In the genomic region with DNA sequence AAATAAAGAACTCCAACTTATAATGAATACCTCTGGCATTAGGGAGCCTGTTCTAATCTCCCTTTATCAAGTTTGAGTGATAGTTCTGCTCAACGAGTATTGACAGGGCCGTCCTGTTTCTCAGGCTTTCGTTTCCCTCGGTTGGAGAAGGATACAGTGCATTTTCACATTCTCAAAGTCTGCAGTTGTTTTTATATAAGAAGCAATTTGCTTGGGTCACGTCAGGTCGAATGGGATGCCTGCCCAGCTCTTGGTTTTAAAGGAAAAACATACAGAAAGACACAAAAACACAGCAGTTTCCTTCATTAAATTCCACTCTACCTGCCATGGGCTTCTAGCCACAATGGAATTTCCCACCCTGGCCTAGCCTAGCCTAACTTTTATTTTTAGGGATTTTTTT, we compare ENCODE assay signal across 9 cellular contexts.
DNase-seq lines count a peak whose midpoint lies in the region; ATAC-seq and TF ChIP-seq lines count a peak whose summit lies in the region.
"Had no signal": no experiment of that assay in that cellular context is flagged by ENCODE, and none has a peak within 500 bp of the region (broad histone marks: within the 10 kb centered on the region; RNA-seq: fewer than 3 reads in every experiment).

No MANE protein-coding gene starts in this region.

- H3K27me3 ChIP-seq in endocrine pancreas (ENCODE audit: control insufficient read depth, insufficient read depth, low read length) (no peaks in the 10 kb centered on the region), mesenchymal stem cell (ENCODE audit: control insufficient read depth in 1 of 2, insufficient read depth in 1 of 2, low read length in 2 of 2) (no peaks in the 10 kb centered on the region), transverse colon (no peaks in the 10 kb centered on the region)

- H3K9ac ChIP-seq in endocrine pancreas (ENCODE audit: control insufficient read depth, insufficient read depth, low read length) (peak overlapping the region; percentile 13), mesenchymal stem cell (ENCODE audit: low read length) (peak overlapping the region; percentile 76)

- H3K79me1 ChIP-seq in mesenchymal stem cell (replicated peaks; ENCODE audit: low read length, poor library complexity, severe bottlenecking), result peaks cover 7% of the 10 kb centered on the region

- H3K18ac ChIP-seq in mesenchymal stem cell (ENCODE audit: low read depth in 1 of 2, low read length in 2 of 2), result no peak overlapping the region

- TF ChIP-seq POLR2A in transverse colon (IDR thresholded peaks at IDR 0.05), result no peak

- peak; percentile 90 for DNase-seq in M059J (ENCODE audit: low read depth)
- DNase-seq in mesenchymal stem cell, result no peak
- no peak for DNase-seq in transverse colon
- DNase-seq in iPS-NIHi7 (ENCODE audit: extremely low spot score), result no peak
- no peak for DNase-seq in OCI-M1 (lab: John Stamatoyannopoulos, UW)
- DNase-seq: activated T-cell treated with anti-CD3 and anti-CD28 coated beads, Interleukin-2, amount 50 U/mL, for 48 hours; NCI-H510A had no signal

- H2BK120ac ChIP-seq in mesenchymal stem cell (ENCODE audit: low read depth, low read length), result no peak overlapping the region

- in situ Hi-C loops in transverse colon (cut with MboI; ENCODE audit: low pct_ligation_motif_present in 1 of 4, low pct_unique_long_range_greater_than_20kb in 1 of 4, low sequenced_read_pairs in 3 of 4), result no loop called here

- no peak overlapping the region for H2BK12ac ChIP-seq in mesenchymal stem cell (ENCODE audit: low read length in 2 of 2)

- no peak overlapping the region for H2AFZ ChIP-seq in mesenchymal stem cell (ENCODE audit: low read depth, low read length)

- peaks cover under 1% of the 10 kb centered on the region for H3K4me1 ChIP-seq in endocrine pancreas (ENCODE audit: control insufficient read depth, insufficient read depth, low read length)
- H3K4me1 ChIP-seq in mesenchymal stem cell (ENCODE audit: control insufficient read depth, insufficient read depth, low read depth, low read length), result no peaks in the 10 kb centered on the region
- peaks cover 0 to 21% (median 9%) of the 10 kb centered on the region in 4 donors for H3K4me1 ChIP-seq in transverse colon

- TF ChIP-seq EP300 in transverse colon (IDR thresholded peaks at IDR 0.05; ENCODE audit: low read depth), result no peak

- H3K27ac ChIP-seq in mesenchymal stem cell (ENCODE audit: low read length, poor library complexity, severe bottlenecking), result no peak overlapping the region
- H3K27ac ChIP-seq in transverse colon, result peak overlapping the region; percentile 14 to 63 (median 54)

- no peak for TF ChIP-seq CTCF in transverse colon (IDR thresholded peaks at IDR 0.05)

- no peak overlapping the region for H3K4ac ChIP-seq in mesenchymal stem cell (ENCODE audit: low read depth in 1 of 2, low read length in 2 of 2)

- ATAC-seq in GM21528 (IDR thresholded peaks at IDR 0.05; ENCODE audit: low FRiP score, unreplicated experiment), result no peak

- 88% methylated on average over 6 of the region's 6 CpGs for WGBS in mesenchymal stem cell
- WGBS in transverse colon (ENCODE audit: low coverage in 1 of 2), 2 donors, result 8 to 33% methylated on average over 6 of the region's 6 CpGs

- H2BK5ac ChIP-seq in mesenchymal stem cell (ENCODE audit: low read depth, low read length, poor library complexity, severe bottlenecking), result no peak overlapping the region

- H3K23ac ChIP-seq in mesenchymal stem cell (ENCODE audit: low read length in 2 of 2), result no peak overlapping the region

- no peak overlapping the region for H2BK15ac ChIP-seq in mesenchymal stem cell (ENCODE audit: low read depth, poor library complexity, severe bottlenecking)

- H3K9me3 ChIP-seq in endocrine pancreas (ENCODE audit: control insufficient read depth, low read length) (no peaks in the 10 kb centered on the region), mesenchymal stem cell (ENCODE audit: control insufficient read depth, low read length) (no peaks in the 10 kb centered on the region), transverse colon (peaks cover 0 to 5% of the 10 kb centered on the region in 2 donors)

- no peak overlapping the region for H3K4me2 ChIP-seq in mesenchymal stem cell (ENCODE audit: low read length, poor library complexity, severe bottlenecking)

- intact Hi-C loops in transverse colon (cut with DNase I; ENCODE audit: low total_unique reads), result no loop called here

- no peak overlapping the region for H2AK5ac ChIP-seq in mesenchymal stem cell (ENCODE audit: low read length, severe bottlenecking)

- no peak overlapping the region for H4K8ac ChIP-seq in mesenchymal stem cell (ENCODE audit: low read length)

- H3K36me3 ChIP-seq in endocrine pancreas (ENCODE audit: control insufficient read depth, insufficient read depth, low read length), result no peaks in the 10 kb centered on the region
- H3K36me3 ChIP-seq in mesenchymal stem cell (ENCODE audit: control insufficient read depth in 1 of 2, insufficient read depth in 2 of 2, low read depth in 1 of 2, low read length in 2 of 2), result no peaks in the 10 kb centered on the region
- peaks cover 0 to 1% (median 0%) of the 10 kb centered on the region in 4 donors for H3K36me3 ChIP-seq in transverse colon

- no peak overlapping the region for H3K14ac ChIP-seq in mesenchymal stem cell (ENCODE audit: low read length in 2 of 2)

- H3K4me3 ChIP-seq in endocrine pancreas (ENCODE audit: control insufficient read depth, insufficient read depth, low read length) (peak overlapping the region; percentile 34), mesenchymal stem cell (ENCODE audit: insufficient read depth in 1 of 2, low read depth in 1 of 2, low read length in 2 of 2) (peak overlapping the region in 1 of 2 experiments; percentile 57), transverse colon (no peak overlapping the region)

- no peak overlapping the region for H4K91ac ChIP-seq in mesenchymal stem cell (ENCODE audit: low read length)
